ENCODE assay signal across 2 cellular contexts in the genomic region with DNA sequence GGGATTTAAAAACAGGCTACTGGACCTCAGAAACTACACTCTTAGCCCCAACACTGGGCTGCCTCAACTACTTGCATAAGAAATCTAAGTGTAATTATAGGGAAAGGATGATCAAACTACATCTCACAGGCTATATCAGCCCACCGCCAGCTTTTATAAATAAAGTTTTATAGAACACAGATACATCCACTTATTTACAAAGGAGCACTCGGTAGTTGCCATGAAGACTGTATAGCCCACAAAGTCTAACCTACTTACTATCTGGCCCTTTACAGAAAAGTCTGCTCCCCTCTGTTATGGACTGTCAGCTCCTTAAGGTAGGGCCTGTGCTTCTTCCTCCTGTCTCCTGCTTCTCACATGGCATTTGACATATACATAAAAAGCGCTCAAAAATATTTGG.
TF ChIP-seq lines count a peak whose summit lies in the region.

No MANE protein-coding gene starts in this region.

TF ChIP-seq in GM23338, 12 proteins besides CTCF, POLR2A, EP300 and RAD21 (continues in another document):
- no peak for TF ChIP-seq JUNB (IDR thresholded peaks at IDR 0.05; ENCODE audit: unreplicated experiment)
- TF ChIP-seq EZH2phosphoT487 (IDR thresholded peaks at IDR 0.05; ENCODE audit: unreplicated experiment), result no peak
- no peak for TF ChIP-seq CREB1 (CRISPR knock-in tag; IDR thresholded peaks at IDR 0.05; ENCODE audit: low read depth)
- no peak for TF ChIP-seq NANOG (IDR thresholded peaks at IDR 0.05; ENCODE audit: borderline replicate concordance)
- no peak for TF ChIP-seq EZH2 (IDR thresholded peaks at IDR 0.05; ENCODE audit: low read depth, unreplicated experiment)
- TF ChIP-seq STAT1 (IDR thresholded peaks at IDR 0.05; ENCODE audit: unreplicated experiment), result no peak
- TF ChIP-seq, protein P1, sequence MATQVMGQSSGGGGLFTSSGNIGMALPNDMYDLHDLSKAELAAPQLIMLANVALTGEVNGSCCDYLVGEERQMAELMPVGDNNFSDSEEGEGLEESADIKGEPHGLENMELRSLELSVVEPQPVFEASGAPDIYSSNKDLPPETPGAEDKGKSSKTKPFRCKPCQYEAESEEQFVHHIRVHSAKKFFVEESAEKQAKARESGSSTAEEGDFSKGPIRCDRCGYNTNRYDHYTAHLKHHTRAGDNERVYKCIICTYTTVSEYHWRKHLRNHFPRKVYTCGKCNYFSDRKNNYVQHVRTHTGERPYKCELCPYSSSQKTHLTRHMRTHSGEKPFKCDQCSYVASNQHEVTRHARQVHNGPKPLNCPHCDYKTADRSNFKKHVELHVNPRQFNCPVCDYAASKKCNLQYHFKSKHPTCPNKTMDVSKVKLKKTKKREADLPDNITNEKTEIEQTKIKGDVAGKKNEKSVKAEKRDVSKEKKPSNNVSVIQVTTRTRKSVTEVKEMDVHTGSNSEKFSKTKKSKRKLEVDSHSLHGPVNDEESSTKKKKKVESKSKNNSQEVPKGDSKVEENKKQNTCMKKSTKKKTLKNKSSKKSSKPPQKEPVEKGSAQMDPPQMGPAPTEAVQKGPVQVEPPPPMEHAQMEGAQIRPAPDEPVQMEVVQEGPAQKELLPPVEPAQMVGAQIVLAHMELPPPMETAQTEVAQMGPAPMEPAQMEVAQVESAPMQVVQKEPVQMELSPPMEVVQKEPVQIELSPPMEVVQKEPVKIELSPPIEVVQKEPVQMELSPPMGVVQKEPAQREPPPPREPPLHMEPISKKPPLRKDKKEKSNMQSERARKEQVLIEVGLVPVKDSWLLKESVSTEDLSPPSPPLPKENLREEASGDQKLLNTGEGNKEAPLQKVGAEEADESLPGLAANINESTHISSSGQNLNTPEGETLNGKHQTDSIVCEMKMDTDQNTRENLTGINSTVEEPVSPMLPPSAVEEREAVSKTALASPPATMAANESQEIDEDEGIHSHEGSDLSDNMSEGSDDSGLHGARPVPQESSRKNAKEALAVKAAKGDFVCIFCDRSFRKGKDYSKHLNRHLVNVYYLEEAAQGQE (IDR thresholded peaks at IDR 0.05; ENCODE audit: unreplicated experiment), result no peak
- TF ChIP-seq POLR2AphosphoS5 (IDR thresholded peaks at IDR 0.05; ENCODE audit: low read depth), result no peak
- TF ChIP-seq, protein P2, sequence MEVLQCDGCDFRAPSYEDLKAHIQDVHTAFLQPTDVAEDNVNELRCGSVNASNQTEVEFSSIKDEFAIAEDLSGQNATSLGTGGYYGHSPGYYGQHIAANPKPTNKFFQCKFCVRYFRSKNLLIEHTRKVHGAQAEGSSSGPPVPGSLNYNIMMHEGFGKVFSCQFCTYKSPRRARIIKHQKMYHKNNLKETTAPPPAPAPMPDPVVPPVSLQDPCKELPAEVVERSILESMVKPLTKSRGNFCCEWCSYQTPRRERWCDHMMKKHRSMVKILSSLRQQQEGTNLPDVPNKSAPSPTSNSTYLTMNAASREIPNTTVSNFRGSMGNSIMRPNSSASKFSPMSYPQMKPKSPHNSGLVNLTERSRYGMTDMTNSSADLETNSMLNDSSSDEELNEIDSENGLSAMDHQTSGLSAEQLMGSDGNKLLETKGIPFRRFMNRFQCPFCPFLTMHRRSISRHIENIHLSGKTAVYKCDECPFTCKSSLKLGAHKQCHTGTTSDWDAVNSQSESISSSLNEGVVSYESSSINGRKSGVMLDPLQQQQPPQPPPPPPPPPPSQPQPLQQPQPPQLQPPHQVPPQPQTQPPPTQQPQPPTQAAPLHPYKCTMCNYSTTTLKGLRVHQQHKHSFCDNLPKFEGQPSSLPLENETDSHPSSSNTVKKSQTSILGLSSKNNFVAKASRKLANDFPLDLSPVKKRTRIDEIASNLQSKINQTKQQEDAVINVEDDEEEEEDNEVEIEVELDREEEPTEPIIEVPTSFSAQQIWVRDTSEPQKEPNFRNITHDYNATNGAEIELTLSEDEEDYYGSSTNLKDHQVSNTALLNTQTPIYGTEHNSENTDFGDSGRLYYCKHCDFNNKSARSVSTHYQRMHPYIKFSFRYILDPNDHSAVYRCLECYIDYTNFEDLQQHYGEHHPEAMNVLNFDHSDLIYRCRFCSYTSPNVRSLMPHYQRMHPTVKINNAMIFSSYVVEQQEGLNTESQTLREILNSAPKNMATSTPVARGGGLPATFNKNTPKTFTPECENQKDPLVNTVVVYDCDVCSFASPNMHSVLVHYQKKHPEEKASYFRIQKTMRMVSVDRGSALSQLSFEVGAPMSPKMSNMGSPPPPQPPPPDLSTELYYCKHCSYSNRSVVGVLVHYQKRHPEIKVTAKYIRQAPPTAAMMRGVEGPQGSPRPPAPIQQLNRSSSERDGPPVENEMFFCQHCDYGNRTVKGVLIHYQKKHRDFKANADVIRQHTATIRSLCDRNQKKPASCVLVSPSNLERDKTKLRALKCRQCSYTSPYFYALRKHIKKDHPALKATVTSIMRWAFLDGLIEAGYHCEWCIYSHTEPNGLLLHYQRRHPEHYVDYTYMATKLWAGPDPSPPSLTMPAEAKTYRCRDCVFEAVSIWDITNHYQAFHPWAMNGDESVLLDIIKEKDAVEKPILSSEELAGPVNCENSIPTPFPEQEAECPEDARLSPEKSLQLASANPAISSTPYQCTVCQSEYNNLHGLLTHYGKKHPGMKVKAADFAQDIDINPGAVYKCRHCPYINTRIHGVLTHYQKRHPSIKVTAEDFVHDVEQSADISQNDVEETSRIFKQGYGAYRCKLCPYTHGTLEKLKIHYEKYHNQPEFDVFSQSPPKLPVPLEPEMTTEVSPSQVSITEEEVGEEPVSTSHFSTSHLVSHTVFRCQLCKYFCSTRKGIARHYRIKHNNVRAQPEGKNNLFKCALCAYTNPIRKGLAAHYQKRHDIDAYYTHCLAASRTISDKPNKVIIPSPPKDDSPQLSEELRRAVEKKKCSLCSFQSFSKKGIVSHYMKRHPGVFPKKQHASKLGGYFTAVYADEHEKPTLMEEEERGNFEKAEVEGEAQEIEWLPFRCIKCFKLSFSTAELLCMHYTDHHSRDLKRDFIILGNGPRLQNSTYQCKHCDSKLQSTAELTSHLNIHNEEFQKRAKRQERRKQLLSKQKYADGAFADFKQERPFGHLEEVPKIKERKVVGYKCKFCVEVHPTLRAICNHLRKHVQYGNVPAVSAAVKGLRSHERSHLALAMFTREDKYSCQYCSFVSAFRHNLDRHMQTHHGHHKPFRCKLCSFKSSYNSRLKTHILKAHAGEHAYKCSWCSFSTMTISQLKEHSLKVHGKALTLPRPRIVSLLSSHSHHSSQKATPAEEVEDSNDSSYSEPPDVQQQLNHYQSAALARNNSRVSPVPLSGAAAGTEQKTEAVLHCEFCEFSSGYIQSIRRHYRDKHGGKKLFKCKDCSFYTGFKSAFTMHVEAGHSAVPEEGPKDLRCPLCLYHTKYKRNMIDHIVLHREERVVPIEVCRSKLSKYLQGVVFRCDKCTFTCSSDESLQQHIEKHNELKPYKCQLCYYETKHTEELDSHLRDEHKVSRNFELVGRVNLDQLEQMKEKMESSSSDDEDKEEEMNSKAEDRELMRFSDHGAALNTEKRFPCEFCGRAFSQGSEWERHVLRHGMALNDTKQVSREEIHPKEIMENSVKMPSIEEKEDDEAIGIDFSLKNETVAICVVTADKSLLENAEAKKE (CRISPR knock-in tag; IDR thresholded peaks at IDR 0.05), result no peak
- no peak for TF ChIP-seq ZNF331 (CRISPR knock-in tag; IDR thresholded peaks at IDR 0.05; ENCODE audit: low read depth)
- no peak for TF ChIP-seq ZNF114 (CRISPR knock-in tag; IDR thresholded peaks at IDR 0.05)

TF ChIP-seq in H1, 55 proteins besides CTCF, POLR2A, EP300 and RAD21:
- no peak for TF ChIP-seq CBX8 (IDR thresholded peaks at IDR 0.05; ENCODE audit: borderline replicate concordance, low read depth, low read length)
- no peak for TF ChIP-seq ZNF274 (IDR thresholded peaks at IDR 0.05; ENCODE audit: borderline replicate concordance, extremely low read depth, low read length)
- no peak for TF ChIP-seq SAP30 (IDR thresholded peaks at IDR 0.05; ENCODE audit: insufficient read depth, insufficient replicate concordance, low read length)
- TF ChIP-seq CHD1 (IDR thresholded peaks at IDR 0.05; ENCODE audit: low read depth, low read length), result no peak
- no peak for TF ChIP-seq CHD2 (IDR thresholded peaks at IDR 0.05; ENCODE audit: low read length)
- no peak for TF ChIP-seq BCL11A (IDR thresholded peaks at IDR 0.05; ENCODE audit: low read depth in 2 of 2, low read length in 2 of 2)
- no peak for TF ChIP-seq POU5F1 (IDR thresholded peaks at IDR 0.05; ENCODE audit: low read depth, low read length)
- no peak for TF ChIP-seq GABPA (IDR thresholded peaks at IDR 0.05; ENCODE audit: borderline replicate concordance, insufficient read depth, low read length)
- TF ChIP-seq JUND (IDR thresholded peaks at IDR 0.05; ENCODE audit: low read length), result no peak
- TF ChIP-seq TCF12 (IDR thresholded peaks at IDR 0.05; ENCODE audit: low read depth, low read length), result no peak
- no peak for TF ChIP-seq SIX5 (IDR thresholded peaks at IDR 0.05; ENCODE audit: low read depth, low read length)
- no peak for TF ChIP-seq BACH1 (IDR thresholded peaks at IDR 0.05; ENCODE audit: low read length)
- TF ChIP-seq MAFK (IDR thresholded peaks at IDR 0.05; ENCODE audit: low read depth, low read length), result no peak
- TF ChIP-seq KDM4A (IDR thresholded peaks at IDR 0.05; ENCODE audit: low read depth, low read length, severe bottlenecking), result no peak
- TF ChIP-seq, protein P3, sequence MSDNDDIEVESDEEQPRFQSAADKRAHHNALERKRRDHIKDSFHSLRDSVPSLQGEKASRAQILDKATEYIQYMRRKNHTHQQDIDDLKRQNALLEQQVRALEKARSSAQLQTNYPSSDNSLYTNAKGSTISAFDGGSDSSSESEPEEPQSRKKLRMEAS (IDR thresholded peaks at IDR 0.05), result no peak
- no peak for TF ChIP-seq RBBP5 (IDR thresholded peaks at IDR 0.05; ENCODE audit: borderline replicate concordance, low read depth, low read length)
- no peak for TF ChIP-seq JUN (IDR thresholded peaks at IDR 0.05; ENCODE audit: low read depth, low read length)
TF ChIP-seq in H1: peak in this region for 0.
